ENCODE assay signal across 1 cellular context in genomic region chr12:42144424-42145196, GRCh38.
TF ChIP-seq lines count a peak whose summit lies in the region.

Gene GXYLT1 (minus strand): TSS chr12:42144874. CDS start chr12:42144646, 228 bp downstream.

TF ChIP-seq in K562, 482 proteins besides CTCF, POLR2A, EP300 and RAD21 (continued from another document and continues in another):
- TF ChIP-seq JUN (IDR thresholded peaks at IDR 0.05; ENCODE audit: borderline replicate concordance, low read depth, low read length) (no peak), JUN (CRISPR knock-in tag; IDR thresholded peaks at IDR 0.05; ENCODE audit: borderline replicate concordance) (no peak), HES1 (IDR thresholded peaks at IDR 0.05; ENCODE audit: low read depth) (no peak), CBX8 (IDR thresholded peaks at IDR 0.05; ENCODE audit: borderline replicate concordance, extremely low read depth, low read depth, low read length, poor library complexity, severe bottlenecking) (no peak), ZBTB33 (CRISPR knock-in tag; IDR thresholded peaks at IDR 0.05) (peak; percentile 53), KLF13 (tag; IDR thresholded peaks at IDR 0.05; ENCODE audit: borderline replicate concordance, low read depth) (no peak; the same call in 1 of the 2 replicates), TAF15 (IDR thresholded peaks at IDR 0.05; ENCODE audit: low read depth, low read length) (no peak), ZNF212 (CRISPR knock-in tag; IDR thresholded peaks at IDR 0.05) (no peak), SMARCC2 (IDR thresholded peaks at IDR 0.05; ENCODE audit: low read depth) (no peak), ZNF184 (CRISPR knock-in tag; IDR thresholded peaks at IDR 0.05) (no peak), NELFE (IDR thresholded peaks at IDR 0.05; ENCODE audit: insufficient read depth, insufficient read length) (no peak), ZNF778 (CRISPR knock-in tag; IDR thresholded peaks at IDR 0.05) (no peak), KLF10 (CRISPR knock-in tag; IDR thresholded peaks at IDR 0.05) (no peak), ZNF324 (CRISPR knock-in tag; IDR thresholded peaks at IDR 0.05) (no peak), PHF20 (IDR thresholded peaks at IDR 0.05; ENCODE audit: partially characterized antibody) (peak; percentile 71), RHOXF2B (CRISPR knock-in tag; conservative IDR thresholded peaks at IDR 0.05) (no peak), CREB1 (IDR thresholded peaks at IDR 0.05) (peak; percentile 89), CREB1 (CRISPR knock-in tag; IDR thresholded peaks at IDR 0.05) (peak; percentile 87), PML (IDR thresholded peaks at IDR 0.05; ENCODE audit: low read length) (no peak; the same call in 1 of the 2 replicates), ZNF316 (IDR thresholded peaks at IDR 0.05) (no peak), NR2F6 (CRISPR knock-in tag; IDR thresholded peaks at IDR 0.05) (no peak), ZNF174 (CRISPR knock-in tag; IDR thresholded peaks at IDR 0.05) (no peak), E2F3 (CRISPR knock-in tag; IDR thresholded peaks at IDR 0.05) (0 out of 2 replicates have a peak, but pooled peaks have one; percentile 60), NBN (IDR thresholded peaks at IDR 0.05; ENCODE audit: low read depth) (no peak), COPS2 (conservative IDR thresholded peaks at IDR 0.05) (no peak), GMEB1 (CRISPR knock-in tag; IDR thresholded peaks at IDR 0.05) (peak; percentile 95), HDGF (IDR thresholded peaks at IDR 0.05) (no peak), ZNF431 (CRISPR knock-in tag; IDR thresholded peaks at IDR 0.05) (0 out of 2 replicates have a peak, but pooled peaks have one; percentile 23), MAFF (IDR thresholded peaks at IDR 0.05; ENCODE audit: low read length) (no peak), ELK3 (CRISPR knock-in tag; IDR thresholded peaks at IDR 0.05) (no peak), ZBTB11 (CRISPR knock-in tag; IDR thresholded peaks at IDR 0.05) (0 out of 6 replicates have a peak, but pooled peaks of 1 of the 3 experiments have one; percentile 33), NCOA4 (IDR thresholded peaks at IDR 0.05; ENCODE audit: partially characterized antibody) (no peak), TBL1XR1 (IDR thresholded peaks at IDR 0.05; ENCODE audit: low read length in 2 of 2) (no peak), BRF2 (IDR thresholded peaks at IDR 0.05; ENCODE audit: borderline replicate concordance, insufficient read depth, insufficient read length) (no peak), SP2 (IDR thresholded peaks at IDR 0.05; ENCODE audit: extremely low read depth, low read depth, low read length, poor library complexity, severe bottlenecking) (no peak), SPI1 (IDR thresholded peaks at IDR 0.05; ENCODE audit: borderline replicate concordance, low read depth, low read length) (no peak), BDP1 (IDR thresholded peaks at IDR 0.05; ENCODE audit: insufficient read depth, insufficient read length) (no peak), DLX4 (CRISPR knock-in tag; IDR thresholded peaks at IDR 0.05) (no peak), ZNF23 (CRISPR knock-in tag; IDR thresholded peaks at IDR 0.05) (no peak), ZNF398 (CRISPR knock-in tag; IDR thresholded peaks at IDR 0.05) (no peak), ZNF253 (CRISPR knock-in tag; conservative IDR thresholded peaks at IDR 0.05) (no peak), USF2 (CRISPR knock-in tag; IDR thresholded peaks at IDR 0.05) (no peak), ARHGAP35 (IDR thresholded peaks at IDR 0.05; ENCODE audit: partially characterized antibody) (no peak), ADNP (tag; IDR thresholded peaks at IDR 0.05) (no peak), ZNF197 (CRISPR knock-in tag; IDR thresholded peaks at IDR 0.05; ENCODE audit: low read depth) (no peak), POLR2G (IDR thresholded peaks at IDR 0.05; ENCODE audit: low read depth, low read length) (peak; percentile 92), CEBPB (tag; IDR thresholded peaks at IDR 0.05) (no peak; the same call in none of the 2 replicates), ATF7 (IDR thresholded peaks at IDR 0.05) (peak; percentile 76), ZBTB17 (CRISPR knock-in tag; IDR thresholded peaks at IDR 0.05) (no peak), ZNF696 (CRISPR knock-in tag; conservative IDR thresholded peaks at IDR 0.05) (no peak), TFAM (CRISPR knock-in tag; conservative IDR thresholded peaks at IDR 0.05) (no peak), THRA (IDR thresholded peaks at IDR 0.05) (no peak), ZNF280B (CRISPR knock-in tag; IDR thresholded peaks at IDR 0.05) (no peak), ZC3H11A (IDR thresholded peaks at IDR 0.05; ENCODE audit: low read depth, low read length) (no peak)
